9 cellular contexts compared by ENCODE assay signal in the genomic region with DNA sequence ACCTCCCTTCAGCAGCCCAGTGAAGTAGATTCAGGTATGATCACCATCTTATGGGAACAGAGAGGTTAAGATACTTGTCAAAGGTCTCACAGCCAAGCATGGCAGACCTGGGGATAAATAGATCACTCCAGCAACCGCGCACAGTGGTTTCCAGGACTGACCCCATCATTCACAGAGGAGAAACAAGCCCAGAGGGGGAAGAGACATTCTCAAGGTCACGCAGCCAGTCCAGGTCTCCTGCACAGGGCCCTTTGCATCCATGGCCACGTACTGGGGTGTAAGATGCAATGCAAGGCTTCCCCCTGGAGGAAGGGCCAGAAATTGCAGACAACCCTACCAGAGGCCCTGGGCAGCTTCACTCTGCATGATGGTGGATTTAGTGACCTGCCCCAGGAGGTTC. TPM values are rescaled to one million over a fixed set of nuclear protein-coding genes. Genes with fewer than 3 reads are reported as not detected.
DNase-seq lines count a peak whose midpoint lies in the region; ATAC-seq, FAIRE-seq and TF ChIP-seq lines count a peak whose summit lies in the region.
"Had no signal": no experiment of that assay in that cellular context is flagged by ENCODE, and none has a peak within 500 bp of the region (broad histone marks: within the 10 kb centered on the region; RNA-seq: fewer than 3 reads in every experiment).

No MANE protein-coding gene starts in this region.

- H2AFZ ChIP-seq in HepG2 (ENCODE audit: low read length): no peak overlapping the region
- H2AFZ ChIP-seq in neuronal stem cell (ENCODE audit: low read length): no peak overlapping the region

- H2BK120ac ChIP-seq in neuronal stem cell (ENCODE audit: low read depth, low read length): no peak overlapping the region

- no peak overlapping the region for H3K4ac ChIP-seq in neuronal stem cell (ENCODE audit: low read length)

- no peak for TF ChIP-seq POLR2A in HepG2 (IDR thresholded peaks at IDR 0.05; ENCODE audit: insufficient read depth in 1 of 2, low read depth in 2 of 2, low read length in 2 of 2)

- no peak overlapping the region for H4K8ac ChIP-seq in neuronal stem cell (ENCODE audit: low read depth, low read length)

- peaks cover 4% of the 10 kb centered on the region for H3K4me1 Mint-ChIP-seq in activated CD4-positive, alpha-beta memory T cell treated with anti-CD3 and anti-CD28 coated beads, Interleukin-2, amount 10 ng/mL, durations not matched to agents 7 days and 5 days

- ATAC-seq in HepG2 (no peak), Right ventricle myocardium superior (ENCODE audit: poor library complexity) (no peak), GM21619 (IDR thresholded peaks at IDR 0.05; ENCODE audit: unreplicated experiment) (no peak), GM21723 (IDR thresholded peaks at IDR 0.05; ENCODE audit: unreplicated experiment) (no peak)

- intact Hi-C loops in HepG2 (cut with micrococcal nuclease; ENCODE audit: unreplicated experiment): loop anchor here (1.0 to 10.0 kb wide), 2 partner anchors 10 to 193 kb away; no protein-coding TSS in a partner anchor
- intact Hi-C loops in Right ventricle myocardium superior (cut with DNase I): no loop called here

- H3K4me2 ChIP-seq in HepG2 (ENCODE audit: low read depth, low read length) (no peak overlapping the region), neuronal stem cell (ENCODE audit: insufficient read depth, low read length, poor library complexity, severe bottlenecking) (no peak overlapping the region)

- H3K4me1 ChIP-seq in HepG2 (ENCODE audit: insufficient read depth, low read length) (peaks cover 16% of the 10 kb centered on the region), neuronal stem cell (ENCODE audit: control insufficient read depth in 2 of 2, insufficient read depth in 1 of 2, low read depth in 1 of 2, low read length in 2 of 2) (peaks cover 0 to 4% of the 10 kb centered on the region in 2 donors)

- no peak for TF ChIP-seq EP300 in HepG2 (IDR thresholded peaks at IDR 0.05; ENCODE audit: low read depth in 2 of 2, low read length in 2 of 2)
- TF ChIP-seq EP300 in HepG2 (CRISPR knock-in tag; IDR thresholded peaks at IDR 0.05; ENCODE audit: borderline replicate concordance): no peak

- H3K27me3 ChIP-seq in HepG2 (ENCODE audit: control insufficient read depth in 1 of 2, insufficient read depth in 2 of 2, low read length in 2 of 2) (peaks cover 2 to 29% of the 10 kb centered on the region in 2 experiments), neuronal stem cell (ENCODE audit: control insufficient read depth in 3 of 3, insufficient read depth in 3 of 3, low read depth in 1 of 3, low read length in 3 of 3) (peaks cover 0 to 29% (median 5%) of the 10 kb centered on the region in 3 experiments)

- H3K79me1 ChIP-seq in neuronal stem cell (ENCODE audit: low read depth, low read length): no peaks in the 10 kb centered on the region

- H2AK5ac ChIP-seq in neuronal stem cell (ENCODE audit: low read depth, low read length): no peak overlapping the region

- no peak overlapping the region for H3K4me3 ChIP-seq in HepG2 (replicated peaks in 1 of 3; ENCODE audit: insufficient read depth in 1 of 3, low read depth in 2 of 3, low read length in 3 of 3)
- H3K4me3 ChIP-seq in neuronal stem cell (ENCODE audit: low read length in 2 of 2): no peak overlapping the region

- H3K79me2 ChIP-seq in HepG2 (ENCODE audit: insufficient read depth, low read length): no peaks in the 10 kb centered on the region

- H3K27ac ChIP-seq in HepG2 (ENCODE audit: extremely low read length, insufficient read depth, low read length): no peak overlapping the region
- H3K27ac ChIP-seq in neuronal stem cell (replicated peaks; ENCODE audit: low read length): no peak overlapping the region

- H2BK5ac ChIP-seq in neuronal stem cell (ENCODE audit: low read length): no peak overlapping the region

- no peak overlapping the region for H2BK15ac ChIP-seq in neuronal stem cell (ENCODE audit: low read length)

- BruUV-seq in HepG2 (replicated peaks; lab: Mats Ljungman, UMichigan): no TSS peak

- H2BK12ac ChIP-seq in neuronal stem cell (ENCODE audit: low read length): no peak overlapping the region

- no peak overlapping the region for H3K18ac ChIP-seq in neuronal stem cell (ENCODE audit: low read length)

- H3K4me3 Mint-ChIP-seq in activated CD4-positive, alpha-beta memory T cell treated with anti-CD3 and anti-CD28 coated beads, Interleukin-2, amount 10 ng/mL, durations not matched to agents 7 days and 5 days: no peak overlapping the region

- no peak overlapping the region for H3K27ac Mint-ChIP-seq in activated CD4-positive, alpha-beta memory T cell treated with anti-CD3 and anti-CD28 coated beads, Interleukin-2, amount 10 ng/mL, durations not matched to agents 7 days and 5 days

- no peaks in the 10 kb centered on the region for H3K36me3 ChIP-seq in HepG2 (replicated peaks in 1 of 2; ENCODE audit: control insufficient read depth in 1 of 2, insufficient read depth in 2 of 2, low read length in 2 of 2)
- H3K36me3 ChIP-seq in neuronal stem cell (replicated peaks in 1 of 2; ENCODE audit: control insufficient read depth in 2 of 2, insufficient read depth in 2 of 2, low read length in 2 of 2): no peaks in the 10 kb centered on the region

- in situ Hi-C loops in HepG2 (cut with HindIII; ENCODE audit: extremely low pct_ligation_motif_present, low pct_unique_long_range_greater_than_20kb): no loop called here

- no peak overlapping the region for H3K14ac ChIP-seq in neuronal stem cell (ENCODE audit: low read length)

- TF ChIP-seq RAD21 in HepG2 (CRISPR knock-in tag; IDR thresholded peaks at IDR 0.05): peak; percentile 51; the same call in 1 of the 2 replicates

- CTCF ChIA-PET in activated CD4-positive, alpha-beta memory T cell treated with anti-CD3 and anti-CD28 coated beads, Interleukin-2, amount 10 ng/mL, durations not matched to agents 7 days and 5 days (lab: Charles Lee): interaction anchor here (1.7 kb wide), 1 partner anchor 78 kb away, joined by 5 read pairs; no protein-coding TSS in a partner anchor
- CTCF ChIA-PET in HepG2 (lab: Yijun Ruan, JAX; ENCODE audit: low intra/inter-chr PET ratio, low total read pairs): interaction anchor here (1.2 to 2.0 kb wide), 2 partner anchors 9 to 78 kb away, joined by 3 to 23 read pairs; no protein-coding TSS in a partner anchor

- H4K91ac ChIP-seq in neuronal stem cell (ENCODE audit: low read depth, low read length, poor library complexity): no peak overlapping the region

- WGBS in HepG2 (ENCODE audit: low lambda C conversion rate): 45% methylated on average over 4 of the region's 4 CpGs
- no CpG with 5 or more reads among the region's 4 CpGs for WGBS in neuronal stem cell (ENCODE audit: extremely low coverage in 2 of 2, insufficient read length in 2 of 2, insufficient replicate concordance in 1 of 2), 2 donors

- DNase-seq in DMS53 (lab: John Stamatoyannopoulos, UW) (peak; percentile 69), HT1080 (ENCODE audit: low read depth) (peak; percentile 26), HepG2 (ENCODE audit: low spot score) (peak; percentile 58), Right ventricle myocardium superior (no peak), neuronal stem cell (ENCODE audit: low spot score) (no peak)
- DNase-seq in activated CD4-positive, alpha-beta memory T cell treated with anti-CD3 and anti-CD28 coated beads, Interleukin-2, amount 10 ng/mL, durations not matched to agents 7 days and 5 days: peak; percentile 50

- H3K36me3 Mint-ChIP-seq in activated CD4-positive, alpha-beta memory T cell treated with anti-CD3 and anti-CD28 coated beads, Interleukin-2, amount 10 ng/mL, durations not matched to agents 7 days and 5 days (ENCODE audit: low read depth): no peaks in the 10 kb centered on the region

- TF ChIP-seq CTCF in HepG2 (CRISPR knock-in tag; IDR thresholded peaks at IDR 0.05): peak; percentile 72

- no peak for FAIRE-seq in HepG2 (lab: Jason Lieb, UNC)

- H3K9ac ChIP-seq in HepG2 (ENCODE audit: insufficient read depth, low read depth, low read length): no peak overlapping the region
- H3K9ac ChIP-seq in neuronal stem cell (ENCODE audit: low read depth, low read length, poor library complexity): no peak overlapping the region

- peaks cover 29% of the 10 kb centered on the region for H3K27me3 Mint-ChIP-seq in activated CD4-positive, alpha-beta memory T cell treated with anti-CD3 and anti-CD28 coated beads, Interleukin-2, amount 10 ng/mL, durations not matched to agents 7 days and 5 days

- H3K23ac ChIP-seq in neuronal stem cell (ENCODE audit: low read depth, low read length, poor library complexity): no peak overlapping the region

- no peaks in the 10 kb centered on the region for H4K20me1 ChIP-seq in HepG2 (ENCODE audit: insufficient read depth, low read length)

- POLR2A ChIA-PET in activated CD4-positive, alpha-beta memory T cell treated with anti-CD3 and anti-CD28 coated beads, Interleukin-2, amount 10 ng/mL, durations not matched to agents 7 days and 5 days (lab: Charles Lee): no interaction called here
- POLR2A ChIA-PET in HepG2 (lab: Yijun Ruan, JAX): no interaction called here

- no peaks in the 10 kb centered on the region for H3K9me3 ChIP-seq in HepG2 (ENCODE audit: low read length)
- H3K9me3 ChIP-seq in neuronal stem cell (replicated peaks in 1 of 2; ENCODE audit: control insufficient read depth in 2 of 2, insufficient read depth in 1 of 2, low read depth in 1 of 2, low read length in 2 of 2): no peaks in the 10 kb centered on the region

- no peaks in the 10 kb centered on the region for H3K9me3 Mint-ChIP-seq in activated CD4-positive, alpha-beta memory T cell treated with anti-CD3 and anti-CD28 coated beads, Interleukin-2, amount 10 ng/mL, durations not matched to agents 7 days and 5 days

RNA-seq across cellular contexts. Expression of a gene that starts 19.9 kb away (rescaled TPM):
- not detected in 2 replicates for total RNA-seq in HT1080 (2014; rRNA removed; shearing (Covaris generic))
- polyA plus RNA-seq in HT1080 (2015; cell fraction: cytosol; rRNA removed): not detected in 2 replicates
- not detected in 2 replicates for polyA plus RNA-seq in HT1080 (2015; cell fraction: nucleus; rRNA removed)
- not detected for total RNA-seq in activated CD4-positive, alpha-beta memory T cell treated with anti-CD3 and anti-CD28 coated beads, Interleukin-2, amount 10 ng/mL, durations not matched to agents 7 days and 5 days
- total RNA-seq in HepG2 (2016; rRNA removed; fragmentation: Illumina TruSeq; extraction: Trizol): not detected in 2 replicates
- total RNA-seq in HepG2 (2016; cell fraction: cytosol; rRNA removed; fragmentation: Illumina TruSeq; extraction: Trizol; ENCODE audit: low read depth): not detected in 2 replicates
- not detected in 2 replicates for total RNA-seq in HepG2 (2016; cell fraction: insoluble cytoplasmic fraction; rRNA removed; fragmentation: Illumina TruSeq; extraction: Trizol)
- total RNA-seq in HepG2 (2016; cell fraction: membrane; rRNA removed; fragmentation: Illumina TruSeq; extraction: Trizol): not detected in 2 replicates
- not detected in 2 replicates for total RNA-seq in HepG2 (2016; cell fraction: nucleus; rRNA removed; fragmentation: Illumina TruSeq; extraction: Trizol)
- not detected in 2 replicates for polyA plus RNA-seq in HepG2 (2011; rRNA removed)
- not detected in 2 replicates for polyA plus RNA-seq in HepG2 (2011; cell fraction: cytosol; rRNA removed)
- 0.10 TPM in 1 of 2 replicates, not detected in the other for polyA plus RNA-seq in HepG2 (2011; cell fraction: nucleus; rRNA removed)
- polyA plus RNA-seq in HepG2 (2012): not detected in 2 replicates
- not detected in 2 replicates for polyA plus RNA-seq in HepG2 (2016; cell fraction: cytosol; fragmentation: Illumina TruSeq; extraction: Trizol; ENCODE audit: low read depth)
- polyA plus RNA-seq in HepG2 (2016; cell fraction: insoluble cytoplasmic fraction; fragmentation: Illumina TruSeq; extraction: Trizol; ENCODE audit: low read depth): not detected in 2 replicates
- not detected in 2 replicates for polyA plus RNA-seq in HepG2 (2016; cell fraction: membrane; fragmentation: Illumina TruSeq; extraction: Trizol; ENCODE audit: low read depth)
- polyA plus RNA-seq in HepG2 (2016; cell fraction: nucleus; fragmentation: Illumina TruSeq; extraction: Trizol; ENCODE audit: insufficient read depth, low read depth): not detected in 2 replicates
- polyA minus RNA-seq in HepG2 (2011; rRNA and poly(A)+ RNA removed; ENCODE audit: low replicate concordance): not detected in 2 replicates
- polyA minus RNA-seq in HepG2 (2011; cell fraction: cytosol; rRNA and poly(A)+ RNA removed): not detected in 2 replicates
- polyA minus RNA-seq in HepG2 (2011; cell fraction: nucleus; rRNA and poly(A)+ RNA removed): not detected in 2 replicates
- not detected for total RNA-seq in Right ventricle myocardium superior
- polyA plus RNA-seq in neuronal stem cell (2013, experiment 1 of 2): not detected
- polyA plus RNA-seq in neuronal stem cell (2013, experiment 2 of 2): not detected
- total RNA-seq: NCI-H460 had no signal

RNA-seq across cellular contexts. Expression of a gene that starts 40.1 kb away (rescaled TPM):
- total RNA-seq in HT1080 (2014; rRNA removed; shearing (Covaris generic)): 6.3 and 8.3 TPM in 2 replicates
- polyA plus RNA-seq in HT1080 (2015; cell fraction: cytosol; rRNA removed): 9.9 and 10.2 TPM in 2 replicates
- polyA plus RNA-seq in HT1080 (2015; cell fraction: nucleus; rRNA removed): 10.3 and 11.2 TPM in 2 replicates
- total RNA-seq in activated CD4-positive, alpha-beta memory T cell treated with anti-CD3 and anti-CD28 coated beads, Interleukin-2, amount 10 ng/mL, durations not matched to agents 7 days and 5 days: 1 to 10 TPM; 6.0 to 7.3 TPM
- total RNA-seq in HepG2 (2016; rRNA removed; fragmentation: Illumina TruSeq; extraction: Trizol) (12.2 and 14.0 TPM in 2 replicates), Right ventricle myocardium superior (5.1 TPM)
- total RNA-seq in HepG2 (2016; cell fraction: cytosol; rRNA removed; fragmentation: Illumina TruSeq; extraction: Trizol; ENCODE audit: low read depth): 3.5 and 3.6 TPM in 2 replicates
- 13.3 and 16.5 TPM in 2 replicates for total RNA-seq in HepG2 (2016; cell fraction: insoluble cytoplasmic fraction; rRNA removed; fragmentation: Illumina TruSeq; extraction: Trizol)
- 10.1 and 11.2 TPM in 2 replicates for total RNA-seq in HepG2 (2016; cell fraction: membrane; rRNA removed; fragmentation: Illumina TruSeq; extraction: Trizol)
- 10.9 and 15.4 TPM in 2 replicates for total RNA-seq in HepG2 (2016; cell fraction: nucleus; rRNA removed; fragmentation: Illumina TruSeq; extraction: Trizol)
- polyA plus RNA-seq in HepG2 (2011; rRNA removed): 8.6 and 9.0 TPM in 2 replicates
- polyA plus RNA-seq in HepG2 (2011; cell fraction: cytosol; rRNA removed): 4.5 and 5.9 TPM in 2 replicates
- 20.0 and 26.0 TPM in 2 replicates for polyA plus RNA-seq in HepG2 (2011; cell fraction: nucleus; rRNA removed)
- polyA plus RNA-seq in HepG2 (2012): 9.4 and 12.6 TPM in 2 replicates
- polyA plus RNA-seq in HepG2 (2016; cell fraction: cytosol; fragmentation: Illumina TruSeq; extraction: Trizol; ENCODE audit: low read depth): 3.0 and 4.3 TPM in 2 replicates
- polyA plus RNA-seq in HepG2 (2016; cell fraction: insoluble cytoplasmic fraction; fragmentation: Illumina TruSeq; extraction: Trizol; ENCODE audit: low read depth): 13.3 and 14.9 TPM in 2 replicates
- polyA plus RNA-seq in HepG2 (2016; cell fraction: membrane; fragmentation: Illumina TruSeq; extraction: Trizol; ENCODE audit: low read depth): 6.6 and 7.5 TPM in 2 replicates
- 23.3 and 26.4 TPM in 2 replicates for polyA plus RNA-seq in HepG2 (2016; cell fraction: nucleus; fragmentation: Illumina TruSeq; extraction: Trizol; ENCODE audit: insufficient read depth, low read depth)
- polyA minus RNA-seq in HepG2 (2011; rRNA and poly(A)+ RNA removed; ENCODE audit: low replicate concordance): 3.7 and 8.1 TPM in 2 replicates
- 2.6 and 3.8 TPM in 2 replicates for polyA minus RNA-seq in HepG2 (2011; cell fraction: cytosol; rRNA and poly(A)+ RNA removed)
- polyA minus RNA-seq in HepG2 (2011; cell fraction: nucleus; rRNA and poly(A)+ RNA removed): 14.2 and 15.2 TPM in 2 replicates
- 8.0 TPM for polyA plus RNA-seq in neuronal stem cell (2013, experiment 1 of 2)
- polyA plus RNA-seq in neuronal stem cell (2013, experiment 2 of 2): 8.5 TPM

Comparison
In these comparisons a context has a peak if more than half of its experiments do, and no peak if none do; other contexts are left out.
1. DNase-seq: peak in DMS53 (single experiment), HT1080 (single experiment), activated CD4-positive, alpha-beta memory T cell treated with anti-CD3 and anti-CD28 coated beads, Interleukin-2, amount 10 ng/mL, durations not matched to agents 7 days and 5 days (single experiment) and HepG2 (single experiment); none in Right ventricle myocardium superior (single experiment) and neuronal stem cell (single experiment).